1 cellular context compared by ENCODE assay signal in genomic region chr20:8019178-8019997, GRCh38.
TF ChIP-seq lines count a peak whose summit lies in the region.

Gene TMX4, minus strand, starts transcription at chr20:8019761. Its CDS starts 148 bp downstream, at chr20:8019613.

TF ChIP-seq in GM12878, 131 proteins besides CTCF, POLR2A, EP300 and RAD21 (continued from another document):
- TF ChIP-seq, protein P1, sequence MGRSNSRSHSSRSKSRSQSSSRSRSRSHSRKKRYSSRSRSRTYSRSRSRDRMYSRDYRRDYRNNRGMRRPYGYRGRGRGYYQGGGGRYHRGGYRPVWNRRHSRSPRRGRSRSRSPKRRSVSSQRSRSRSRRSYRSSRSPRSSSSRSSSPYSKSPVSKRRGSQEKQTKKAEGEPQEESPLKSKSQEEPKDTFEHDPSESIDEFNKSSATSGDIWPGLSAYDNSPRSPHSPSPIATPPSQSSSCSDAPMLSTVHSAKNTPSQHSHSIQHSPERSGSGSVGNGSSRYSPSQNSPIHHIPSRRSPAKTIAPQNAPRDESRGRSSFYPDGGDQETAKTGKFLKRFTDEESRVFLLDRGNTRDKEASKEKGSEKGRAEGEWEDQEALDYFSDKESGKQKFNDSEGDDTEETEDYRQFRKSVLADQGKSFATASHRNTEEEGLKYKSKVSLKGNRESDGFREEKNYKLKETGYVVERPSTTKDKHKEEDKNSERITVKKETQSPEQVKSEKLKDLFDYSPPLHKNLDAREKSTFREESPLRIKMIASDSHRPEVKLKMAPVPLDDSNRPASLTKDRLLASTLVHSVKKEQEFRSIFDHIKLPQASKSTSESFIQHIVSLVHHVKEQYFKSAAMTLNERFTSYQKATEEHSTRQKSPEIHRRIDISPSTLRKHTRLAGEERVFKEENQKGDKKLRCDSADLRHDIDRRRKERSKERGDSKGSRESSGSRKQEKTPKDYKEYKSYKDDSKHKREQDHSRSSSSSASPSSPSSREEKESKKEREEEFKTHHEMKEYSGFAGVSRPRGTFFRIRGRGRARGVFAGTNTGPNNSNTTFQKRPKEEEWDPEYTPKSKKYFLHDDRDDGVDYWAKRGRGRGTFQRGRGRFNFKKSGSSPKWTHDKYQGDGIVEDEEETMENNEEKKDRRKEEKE (IDR thresholded peaks at IDR 0.05): 0 out of 2 replicates have a peak, but pooled peaks have one; percentile 51
- TF ChIP-seq BRCA1 (IDR thresholded peaks at IDR 0.05; ENCODE audit: low read depth, low read length): no peak
- TF ChIP-seq RCOR1 (conservative IDR thresholded peaks at IDR 0.05; ENCODE audit: low read depth, low read length): no peak
- peak; percentile 85 for TF ChIP-seq YY1 (IDR thresholded peaks at IDR 0.05; ENCODE audit: low read depth, low read length)
TF ChIP-seq in GM12878: peak in this region for 44.
